ENCODE assay signal across 16 cellular contexts in the genomic region with DNA sequence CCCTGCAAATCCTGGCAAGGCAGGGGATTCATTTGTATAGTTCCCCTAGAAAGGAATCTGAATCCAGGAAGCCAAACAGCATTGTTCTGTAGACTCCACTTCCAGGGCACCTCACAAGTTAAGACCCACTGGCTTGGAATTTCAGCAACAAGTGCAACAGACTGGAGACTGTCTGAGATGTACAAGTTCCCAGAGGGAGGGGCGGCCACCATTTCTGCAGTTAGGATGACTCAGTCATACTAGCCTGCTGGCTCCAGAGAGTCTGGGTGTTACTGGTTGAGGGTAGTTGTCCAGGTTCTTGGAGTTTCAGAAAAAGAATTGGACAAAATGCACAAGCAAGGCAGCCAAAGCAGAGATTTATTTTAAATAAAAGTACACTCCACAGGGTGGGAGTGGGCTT.
DNase-seq lines count a peak whose midpoint lies in the region; ATAC-seq and TF ChIP-seq lines count a peak whose summit lies in the region.
"Had no signal": no experiment of that assay in that cellular context is flagged by ENCODE, and none has a peak within 500 bp of the region (broad histone marks: within the 10 kb centered on the region; RNA-seq: fewer than 3 reads in every experiment).

No MANE protein-coding gene starts in this region.

- DNase-seq in MCF 10A (ENCODE audit: unreplicated experiment): peak; percentile 9
- no peak for DNase-seq in breast epithelium (ENCODE audit: low spot score in 2 of 2)
- peak; percentile 0 for DNase-seq in MG63
- peak; percentile 54 for DNase-seq in islet precursor cell
- DNase-seq in activated T-helper 1 cell treated with anti-CD3 and anti-CD28 coated beads, Interleukin-12 subunit alpha, Interleukin-12 subunit beta, Interleukin-2, Interleukin-4 antibody, amounts not matched to agents 30 ng/mL and 10 ng/mL and 1 ng/mL, durations not matched to agents 14 hours and 24 hours and 36 hours (ENCODE audit: low spot score): no peak
- DNase-seq in stimulated activated naive CD8-positive, alpha-beta T cell treated with anti-CD3 and anti-CD28 coated beads, Interleukin-15, amount 100 ng/mL, for 72 hours: no peak
- DNase-seq: C1 segment of cervical spinal cord; Calu3; CD4-positive, alpha-beta memory T cell; COR-L47; DMS53; DMS79 treated with DMSO at 0.1 percent for 48 hours; GOT3; HFFc6 had no signal

- H3K4me3 ChIP-seq in breast epithelium (no peak overlapping the region), MG63 (no peak overlapping the region)
- H3K4me3 ChIP-seq: HAP-1 had no signal

- ATAC-seq in stimulated activated naive CD8-positive, alpha-beta T cell treated with anti-CD3 and anti-CD28 coated beads, Interleukin-15, amount 100 ng/mL, for 72 hours: no peak

- BruUV-seq in MCF 10A (replicated peaks; lab: Mats Ljungman, UMichigan): no TSS peak

- POLR2A ChIA-PET in MCF 10A (lab: Yijun Ruan, JAX): no interaction called here

- no peak overlapping the region for H3K27ac ChIP-seq in breast epithelium
- H3K27ac ChIP-seq: 22Rv1 had no signal

- H3K9me3 ChIP-seq in breast epithelium (peaks cover 0 to 11% of the 10 kb centered on the region in 2 donors), MG63 (no peaks in the 10 kb centered on the region)
- H3K9me3 ChIP-seq: HAP-1 had no signal

- H3K27ac Mint-ChIP-seq in MCF 10A (ENCODE audit: low read depth, unreplicated experiment): no peak overlapping the region
- no peak overlapping the region for H3K27ac Mint-ChIP-seq in activated T-helper 1 cell treated with anti-CD3 and anti-CD28 coated beads, Interleukin-12 subunit alpha, Interleukin-12 subunit beta, Interleukin-2, Interleukin-4 antibody, amounts not matched to agents 30 ng/mL and 10 ng/mL and 1 ng/mL, durations not matched to agents 14 hours and 24 hours and 36 hours
- no peak overlapping the region for H3K27ac Mint-ChIP-seq in stimulated activated naive CD8-positive, alpha-beta T cell treated with anti-CD3 and anti-CD28 coated beads, Interleukin-15, amount 100 ng/mL, for 72 hours
- H3K27ac Mint-ChIP-seq: CD4-positive, alpha-beta memory T cell; HFFc6 had no signal

- TF ChIP-seq CTCF in MCF 10A (IDR thresholded peaks at IDR 0.05; ENCODE audit: unreplicated experiment): no peak
- TF ChIP-seq CTCF in breast epithelium (IDR thresholded peaks at IDR 0.05): no peak

- intact Hi-C loops in MCF 10A (cut with micrococcal nuclease): no loop called here
- intact Hi-C loops in breast epithelium (cut with DNase I; ENCODE audit: low total_unique reads): no loop called here
- intact Hi-C loops in activated T-helper 1 cell treated with anti-CD3 and anti-CD28 coated beads, Interleukin-12 subunit alpha, Interleukin-12 subunit beta, Interleukin-2, Interleukin-4 antibody, amounts not matched to agents 30 ng/mL and 10 ng/mL and 1 ng/mL, durations not matched to agents 14 hours and 24 hours and 36 hours (cut with micrococcal nuclease): no loop called here

- no peak for TF ChIP-seq POLR2A in breast epithelium (IDR thresholded peaks at IDR 0.05)

- no peaks in the 10 kb centered on the region for H3K4me1 ChIP-seq in breast epithelium
- H3K4me1 ChIP-seq: HAP-1 had no signal

- H3K9me3 Mint-ChIP-seq in MCF 10A (ENCODE audit: unreplicated experiment): no peaks in the 10 kb centered on the region
- H3K9me3 Mint-ChIP-seq in activated T-helper 1 cell treated with anti-CD3 and anti-CD28 coated beads, Interleukin-12 subunit alpha, Interleukin-12 subunit beta, Interleukin-2, Interleukin-4 antibody, amounts not matched to agents 30 ng/mL and 10 ng/mL and 1 ng/mL, durations not matched to agents 14 hours and 24 hours and 36 hours: peaks cover 10% of the 10 kb centered on the region
- H3K9me3 Mint-ChIP-seq in stimulated activated naive CD8-positive, alpha-beta T cell treated with anti-CD3 and anti-CD28 coated beads, Interleukin-15, amount 100 ng/mL, for 72 hours: peaks cover 16 to 31% of the 10 kb centered on the region in 2 donors

- no peaks in the 10 kb centered on the region for H3K36me3 Mint-ChIP-seq in MCF 10A (ENCODE audit: insufficient read depth, unreplicated experiment)
- no peaks in the 10 kb centered on the region for H3K36me3 Mint-ChIP-seq in activated T-helper 1 cell treated with anti-CD3 and anti-CD28 coated beads, Interleukin-12 subunit alpha, Interleukin-12 subunit beta, Interleukin-2, Interleukin-4 antibody, amounts not matched to agents 30 ng/mL and 10 ng/mL and 1 ng/mL, durations not matched to agents 14 hours and 24 hours and 36 hours (ENCODE audit: low read depth)
- H3K36me3 Mint-ChIP-seq: CD4-positive, alpha-beta memory T cell had no signal

- CTCF ChIA-PET in MCF 10A (lab: Yijun Ruan, JAX): no interaction called here

- H3K36me3 ChIP-seq in breast epithelium (no peaks in the 10 kb centered on the region), MG63 (no peaks in the 10 kb centered on the region)
- H3K36me3 ChIP-seq: HAP-1 had no signal

- H3K4me3 Mint-ChIP-seq in MCF 10A (ENCODE audit: unreplicated experiment): no peak overlapping the region
- no peak overlapping the region for H3K4me3 Mint-ChIP-seq in activated T-helper 1 cell treated with anti-CD3 and anti-CD28 coated beads, Interleukin-12 subunit alpha, Interleukin-12 subunit beta, Interleukin-2, Interleukin-4 antibody, amounts not matched to agents 30 ng/mL and 10 ng/mL and 1 ng/mL, durations not matched to agents 14 hours and 24 hours and 36 hours
- H3K4me3 Mint-ChIP-seq in stimulated activated naive CD8-positive, alpha-beta T cell treated with anti-CD3 and anti-CD28 coated beads, Interleukin-15, amount 100 ng/mL, for 72 hours: no peak overlapping the region
- H3K4me3 Mint-ChIP-seq: CD4-positive, alpha-beta memory T cell; HFFc6 had no signal

- H3K4me1 Mint-ChIP-seq in MCF 10A (ENCODE audit: insufficient read depth, unreplicated experiment): no peaks in the 10 kb centered on the region
- H3K4me1 Mint-ChIP-seq in activated T-helper 1 cell treated with anti-CD3 and anti-CD28 coated beads, Interleukin-12 subunit alpha, Interleukin-12 subunit beta, Interleukin-2, Interleukin-4 antibody, amounts not matched to agents 30 ng/mL and 10 ng/mL and 1 ng/mL, durations not matched to agents 14 hours and 24 hours and 36 hours (ENCODE audit: low read depth): no peaks in the 10 kb centered on the region
- H3K4me1 Mint-ChIP-seq in stimulated activated naive CD8-positive, alpha-beta T cell treated with anti-CD3 and anti-CD28 coated beads, Interleukin-15, amount 100 ng/mL, for 72 hours: no peaks in the 10 kb centered on the region
- H3K4me1 Mint-ChIP-seq: CD4-positive, alpha-beta memory T cell had no signal

- no peaks in the 10 kb centered on the region for H3K27me3 ChIP-seq in breast epithelium
- H3K27me3 ChIP-seq in MG63: no peaks in the 10 kb centered on the region

- no peaks in the 10 kb centered on the region for H3K27me3 Mint-ChIP-seq in MCF 10A (ENCODE audit: insufficient read depth, unreplicated experiment)
- no peaks in the 10 kb centered on the region for H3K27me3 Mint-ChIP-seq in activated T-helper 1 cell treated with anti-CD3 and anti-CD28 coated beads, Interleukin-12 subunit alpha, Interleukin-12 subunit beta, Interleukin-2, Interleukin-4 antibody, amounts not matched to agents 30 ng/mL and 10 ng/mL and 1 ng/mL, durations not matched to agents 14 hours and 24 hours and 36 hours (ENCODE audit: insufficient read depth)
- no peaks in the 10 kb centered on the region for H3K27me3 Mint-ChIP-seq in stimulated activated naive CD8-positive, alpha-beta T cell treated with anti-CD3 and anti-CD28 coated beads, Interleukin-15, amount 100 ng/mL, for 72 hours
- H3K27me3 Mint-ChIP-seq: CD4-positive, alpha-beta memory T cell had no signal

Comparison
In these comparisons a context has a peak if more than half of its experiments do, and no peak if none do; other contexts are left out.
1. DNase-seq: peak in MCF 10A (single experiment), MG63 (single experiment) and islet precursor cell (single experiment); none in breast epithelium (0 of 2), activated T-helper 1 cell treated with anti-CD3 and anti-CD28 coated beads, Interleukin-12 subunit alpha, Interleukin-12 subunit beta, Interleukin-2, Interleukin-4 antibody, amounts not matched to agents 30 ng/mL and 10 ng/mL and 1 ng/mL, durations not matched to agents 14 hours and 24 hours and 36 hours (single experiment) and stimulated activated naive CD8-positive, alpha-beta T cell treated with anti-CD3 and anti-CD28 coated beads, Interleukin-15, amount 100 ng/mL, for 72 hours (0 of 2).